In genomic region chr21:31999810-32000468, GRCh38 we compare ENCODE assay signal across 28 cellular contexts.
"Had no signal": no experiment of that assay in that cellular context is flagged by ENCODE, and none has a peak within 500 bp of the region (broad histone marks: within the 10 kb centered on the region; RNA-seq: fewer than 3 reads in every experiment).

No MANE protein-coding gene starts in this region.

- FAIRE-seq: colon, endothelial cell of umbilical vein had no signal

- H3K9me3 Mint-ChIP-seq: dendritic cell treated with granulocyte-macrophage colony-stimulating factor and Interleukin-4, amounts not matched to agents 40 ng/mL and 50 ng/mL, for 4 days; endodermal cell; immature natural killer cell; natural killer cell; stimulated activated naive CD8-positive, alpha-beta T cell treated with anti-CD3 and anti-CD28 coated beads, Interleukin-15, amount 100 ng/mL, for 72 hours had no signal

- H3K27me3 ChIP-seq: esophagus muscularis mucosa, foreskin keratinocyte, gastroesophageal sphincter, suprapubic skin, transverse colon, upper lobe of right lung, vagina had no signal

- H3K27ac Mint-ChIP-seq: dendritic cell treated with granulocyte-macrophage colony-stimulating factor and Interleukin-4, amounts not matched to agents 40 ng/mL and 50 ng/mL, for 4 days; endodermal cell; immature natural killer cell; natural killer cell had no signal

- H3K4me1 ChIP-seq: foreskin keratinocyte, gastroesophageal sphincter, left ventricle myocardium inferior, lower lobe of right lung, psoas muscle, spleen, suprapubic skin, transverse colon, upper lobe of right lung had no signal

- H3K36me3 ChIP-seq: esophagus muscularis mucosa, gastroesophageal sphincter, left ventricle myocardium inferior, lower lobe of right lung, spleen, transverse colon, upper lobe of right lung, vagina had no signal

- ATAC-seq: foreskin keratinocyte; gastroesophageal sphincter; left colon; lower lobe of right lung; natural killer cell; psoas muscle; right cardiac atrium; stimulated activated naive CD8-positive, alpha-beta T cell treated with anti-CD3 and anti-CD28 coated beads, Interleukin-15, amount 100 ng/mL, for 72 hours; upper lobe of right lung had no signal

- DNase-seq: effector CD8-positive, alpha-beta T cell; endodermal cell; foreskin keratinocyte; glutamatergic neuron; hypothalamus; immature natural killer cell; islet precursor cell; kidney glomerular epithelial cell; left colon; left ventricle myocardium inferior; lower lobe of right lung; natural killer cell; psoas muscle; right cardiac atrium; spleen; stimulated activated CD4-positive, alpha-beta T cell treated with anti-CD3 and anti-CD28 coated beads, Interleukin-2, amount 100 ng/mL, for 48 hours; stimulated activated naive CD4-positive, alpha-beta T cell; stimulated activated naive CD8-positive, alpha-beta T cell treated with anti-CD3 and anti-CD28 coated beads, Interleukin-15, amount 100 ng/mL, for 72 hours; transverse colon; upper lobe of right lung had no signal

- H3K4me1 Mint-ChIP-seq: endodermal cell; immature natural killer cell; natural killer cell; stimulated activated naive CD8-positive, alpha-beta T cell treated with anti-CD3 and anti-CD28 coated beads, Interleukin-15, amount 100 ng/mL, for 72 hours had no signal

- H3K4me3 Mint-ChIP-seq: dendritic cell treated with granulocyte-macrophage colony-stimulating factor and Interleukin-4, amounts not matched to agents 40 ng/mL and 50 ng/mL, for 4 days; endodermal cell; immature natural killer cell; natural killer cell; stimulated activated naive CD8-positive, alpha-beta T cell treated with anti-CD3 and anti-CD28 coated beads, Interleukin-15, amount 100 ng/mL, for 72 hours had no signal

- H3K27ac ChIP-seq: esophagus muscularis mucosa, foreskin keratinocyte, gastroesophageal sphincter, left ventricle myocardium inferior, lower lobe of right lung, psoas muscle, skin epidermis, spleen, suprapubic skin, transverse colon, upper lobe of right lung, vagina had no signal

- H3K36me3 Mint-ChIP-seq: immature natural killer cell, natural killer cell had no signal

- H3K4me3 ChIP-seq: esophagus muscularis mucosa, gastroesophageal sphincter, left ventricle myocardium inferior, lower lobe of right lung, psoas muscle, skin epidermis, spleen, suprapubic skin, transverse colon, upper lobe of right lung, vagina had no signal

- H3K9me3 ChIP-seq: lower lobe of right lung, psoas muscle, suprapubic skin, transverse colon, upper lobe of right lung, vagina had no signal

- H3K27me3 Mint-ChIP-seq: dendritic cell treated with granulocyte-macrophage colony-stimulating factor and Interleukin-4, amounts not matched to agents 40 ng/mL and 50 ng/mL, for 4 days; stimulated activated naive CD8-positive, alpha-beta T cell treated with anti-CD3 and anti-CD28 coated beads, Interleukin-15, amount 100 ng/mL, for 72 hours had no signal
